16 cellular contexts compared by ENCODE assay signal in genomic region chr6:161575508-161576254, GRCh38.
DNase-seq lines count a peak whose midpoint lies in the region; TF ChIP-seq lines count a peak whose summit lies in the region.
"Had no signal": no experiment of that assay in that cellular context is flagged by ENCODE, and none has a peak within 500 bp of the region (broad histone marks: within the 10 kb centered on the region; RNA-seq: fewer than 3 reads in every experiment).

No MANE protein-coding gene starts in this region.

- no peak overlapping the region for H2AFZ ChIP-seq in smooth muscle cell (ENCODE audit: low read depth)

- H3K9me3 ChIP-seq in MG63 (no peaks in the 10 kb centered on the region), smooth muscle cell (replicated peaks; ENCODE audit: low read depth) (no peaks in the 10 kb centered on the region), stomach (peaks cover 0 to 9% (median 0%) of the 10 kb centered on the region in 4 donors)
- H3K9me3 ChIP-seq: Peyer's patch had no signal

- WGBS in smooth muscle cell (ENCODE audit: low lambda C conversion rate) = 59% methylated on average over 13 of the region's 13 CpGs
- WGBS in stomach, 5 donors = 63 to 73% (median 70%) methylated on average over 13 of the region's 13 CpGs

- no peaks in the 10 kb centered on the region for H3F3A ChIP-seq in smooth muscle cell (ENCODE audit: low read depth)

- H3K4me2 ChIP-seq in smooth muscle cell = peak overlapping the region; percentile 28

- H3K27me3 ChIP-seq in MG63 (no peaks in the 10 kb centered on the region), smooth muscle cell (ENCODE audit: low read depth) (no peaks in the 10 kb centered on the region), stomach (no peaks in the 10 kb centered on the region)
- H3K27me3 ChIP-seq: Peyer's patch had no signal

- intact Hi-C loops in stomach (cut with DNase I; ENCODE audit: low total_unique reads) = no loop called here

- H4K20me1 ChIP-seq in smooth muscle cell (ENCODE audit: low read depth) = no peaks in the 10 kb centered on the region

- H3K36me3 ChIP-seq in MG63 (no peaks in the 10 kb centered on the region), smooth muscle cell (ENCODE audit: low read depth) (no peaks in the 10 kb centered on the region), stomach (no peaks in the 10 kb centered on the region)
- H3K36me3 ChIP-seq: HAP-1, Peyer's patch had no signal

- DNase-seq in MG63 (peak; percentile 11), ecto neural progenitor cell (ENCODE audit: low spot score) (peak; percentile 52), midbrain (lab: John Stamatoyannopoulos, UW) (peak; percentile 30), smooth muscle cell (lab: John Stamatoyannopoulos, UW; ENCODE audit: unreplicated experiment) (no peak), H4 (ENCODE audit: low spot score) (no peak), stomach (no peak), HCEC 1CT (no peak)
- DNase-seq: CD8-positive, alpha-beta T cell; DMS 273 treated with DMSO at 0.1 percent for 48 hours; NCI-H1048; NCI-H146; NCI-H2081 treated with DMSO at 0.1 percent for 48 hours; NCI-H345; Peyer's patch; Right ventricle myocardium superior had no signal

- H3K27ac ChIP-seq in smooth muscle cell (ENCODE audit: low read depth) = no peak overlapping the region
- no peak overlapping the region for H3K27ac ChIP-seq in stomach
- H3K27ac ChIP-seq: Peyer's patch had no signal

- H3K4me3 ChIP-seq in MG63 (no peak overlapping the region), smooth muscle cell (no peak overlapping the region), stomach (no peak overlapping the region)
- H3K4me3 ChIP-seq: HAP-1, Peyer's patch had no signal

- TF ChIP-seq EP300 in stomach (IDR thresholded peaks at IDR 0.05) = no peak

- H3K4me1 ChIP-seq in smooth muscle cell (ENCODE audit: low read depth) (peaks cover 10% of the 10 kb centered on the region), stomach (no peaks in the 10 kb centered on the region)
- H3K4me1 ChIP-seq: HAP-1, Peyer's patch had no signal

- no peaks in the 10 kb centered on the region for H3K79me2 ChIP-seq in smooth muscle cell (ENCODE audit: low read depth)

- TF ChIP-seq CTCF in smooth muscle cell (IDR thresholded peaks at IDR 0.05; ENCODE audit: borderline replicate concordance, insufficient read depth, poor library complexity, severe bottlenecking) (no peak), stomach (IDR thresholded peaks at IDR 0.05) (no peak)

- TF ChIP-seq POLR2A in stomach (IDR thresholded peaks at IDR 0.05) = no peak

- H3K9ac ChIP-seq in smooth muscle cell (ENCODE audit: low read depth) = no peak overlapping the region

Comparison
In these comparisons a context has a peak if more than half of its experiments do, and no peak if none do; other contexts are left out.
1. DNase-seq: peak in MG63 (single experiment), ecto neural progenitor cell (single experiment) and midbrain (single experiment); none in smooth muscle cell (single experiment), H4 (single experiment), stomach (single experiment) and HCEC 1CT (single experiment).